In the genomic region with DNA sequence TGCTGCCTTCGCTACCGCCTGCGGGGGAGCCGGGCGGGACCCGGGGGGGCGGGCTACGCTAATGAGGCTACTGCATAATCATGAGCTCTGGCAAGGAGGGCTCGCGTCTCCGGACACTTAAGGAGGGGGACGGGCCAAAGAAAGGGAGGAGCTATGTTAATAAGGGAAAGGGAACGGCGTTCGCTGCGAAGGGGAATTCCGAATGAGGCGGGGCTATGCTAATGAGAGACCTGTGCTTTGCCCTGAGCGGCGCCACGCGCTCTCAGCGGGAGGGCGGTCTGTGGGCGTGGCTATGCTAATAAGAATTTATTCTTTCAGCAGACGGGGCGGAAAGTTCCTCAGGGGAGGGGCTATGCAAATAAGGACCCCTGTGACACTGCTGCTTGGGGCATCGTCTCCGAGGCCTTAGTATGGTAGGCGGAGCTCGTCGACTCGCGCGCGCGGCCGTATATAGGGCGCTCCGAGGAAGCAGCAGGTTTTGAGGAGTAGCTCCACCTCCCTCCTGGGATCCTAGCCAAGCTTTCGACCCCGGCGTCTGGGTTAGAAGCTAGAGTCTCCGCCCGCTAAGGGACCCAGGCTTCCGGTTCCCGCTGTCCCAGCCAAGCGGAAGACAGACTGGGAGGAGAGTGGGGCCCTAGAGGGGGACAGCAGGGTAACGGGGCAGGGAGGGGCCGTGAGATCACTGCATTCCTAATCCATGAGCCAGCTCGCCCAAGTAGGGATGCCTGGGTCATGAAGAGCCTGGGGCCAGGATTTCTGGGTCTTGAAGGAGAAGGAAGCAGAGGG, we compare ENCODE assay signal across 1 cellular context.
A peak's percentile ranks its signal among the peaks of the same experiment; 100 is the strongest.
TF ChIP-seq lines count a peak whose summit lies in the region.

A gene (minus strand): TSS at position 31 of the 786 bp plus-strand sequence. CDS start 45 bp downstream, outside the sequence.

TF ChIP-seq in K562, 482 proteins besides CTCF, POLR2A, EP300 and RAD21 (continued from another document and continues in another):
- TF ChIP-seq, protein P1, sequence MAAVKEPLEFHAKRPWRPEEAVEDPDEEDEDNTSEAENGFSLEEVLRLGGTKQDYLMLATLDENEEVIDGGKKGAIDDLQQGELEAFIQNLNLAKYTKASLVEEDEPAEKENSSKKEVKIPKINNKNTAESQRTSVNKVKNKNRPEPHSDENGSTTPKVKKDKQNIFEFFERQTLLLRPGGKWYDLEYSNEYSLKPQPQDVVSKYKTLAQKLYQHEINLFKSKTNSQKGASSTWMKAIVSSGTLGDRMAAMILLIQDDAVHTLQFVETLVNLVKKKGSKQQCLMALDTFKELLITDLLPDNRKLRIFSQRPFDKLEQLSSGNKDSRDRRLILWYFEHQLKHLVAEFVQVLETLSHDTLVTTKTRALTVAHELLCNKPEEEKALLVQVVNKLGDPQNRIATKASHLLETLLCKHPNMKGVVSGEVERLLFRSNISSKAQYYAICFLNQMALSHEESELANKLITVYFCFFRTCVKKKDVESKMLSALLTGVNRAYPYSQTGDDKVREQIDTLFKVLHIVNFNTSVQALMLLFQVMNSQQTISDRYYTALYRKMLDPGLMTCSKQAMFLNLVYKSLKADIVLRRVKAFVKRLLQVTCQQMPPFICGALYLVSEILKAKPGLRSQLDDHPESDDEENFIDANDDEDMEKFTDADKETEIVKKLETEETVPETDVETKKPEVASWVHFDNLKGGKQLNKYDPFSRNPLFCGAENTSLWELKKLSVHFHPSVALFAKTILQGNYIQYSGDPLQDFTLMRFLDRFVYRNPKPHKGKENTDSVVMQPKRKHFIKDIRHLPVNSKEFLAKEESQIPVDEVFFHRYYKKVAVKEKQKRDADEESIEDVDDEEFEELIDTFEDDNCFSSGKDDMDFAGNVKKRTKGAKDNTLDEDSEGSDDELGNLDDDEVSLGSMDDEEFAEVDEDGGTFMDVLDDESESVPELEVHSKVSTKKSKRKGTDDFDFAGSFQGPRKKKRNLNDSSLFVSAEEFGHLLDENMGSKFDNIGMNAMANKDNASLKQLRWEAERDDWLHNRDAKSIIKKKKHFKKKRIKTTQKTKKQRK (IDR thresholded peaks at IDR 0.05; ENCODE audit: borderline replicate concordance, low read depth, low read length): no peak
- TF ChIP-seq, protein P2, sequence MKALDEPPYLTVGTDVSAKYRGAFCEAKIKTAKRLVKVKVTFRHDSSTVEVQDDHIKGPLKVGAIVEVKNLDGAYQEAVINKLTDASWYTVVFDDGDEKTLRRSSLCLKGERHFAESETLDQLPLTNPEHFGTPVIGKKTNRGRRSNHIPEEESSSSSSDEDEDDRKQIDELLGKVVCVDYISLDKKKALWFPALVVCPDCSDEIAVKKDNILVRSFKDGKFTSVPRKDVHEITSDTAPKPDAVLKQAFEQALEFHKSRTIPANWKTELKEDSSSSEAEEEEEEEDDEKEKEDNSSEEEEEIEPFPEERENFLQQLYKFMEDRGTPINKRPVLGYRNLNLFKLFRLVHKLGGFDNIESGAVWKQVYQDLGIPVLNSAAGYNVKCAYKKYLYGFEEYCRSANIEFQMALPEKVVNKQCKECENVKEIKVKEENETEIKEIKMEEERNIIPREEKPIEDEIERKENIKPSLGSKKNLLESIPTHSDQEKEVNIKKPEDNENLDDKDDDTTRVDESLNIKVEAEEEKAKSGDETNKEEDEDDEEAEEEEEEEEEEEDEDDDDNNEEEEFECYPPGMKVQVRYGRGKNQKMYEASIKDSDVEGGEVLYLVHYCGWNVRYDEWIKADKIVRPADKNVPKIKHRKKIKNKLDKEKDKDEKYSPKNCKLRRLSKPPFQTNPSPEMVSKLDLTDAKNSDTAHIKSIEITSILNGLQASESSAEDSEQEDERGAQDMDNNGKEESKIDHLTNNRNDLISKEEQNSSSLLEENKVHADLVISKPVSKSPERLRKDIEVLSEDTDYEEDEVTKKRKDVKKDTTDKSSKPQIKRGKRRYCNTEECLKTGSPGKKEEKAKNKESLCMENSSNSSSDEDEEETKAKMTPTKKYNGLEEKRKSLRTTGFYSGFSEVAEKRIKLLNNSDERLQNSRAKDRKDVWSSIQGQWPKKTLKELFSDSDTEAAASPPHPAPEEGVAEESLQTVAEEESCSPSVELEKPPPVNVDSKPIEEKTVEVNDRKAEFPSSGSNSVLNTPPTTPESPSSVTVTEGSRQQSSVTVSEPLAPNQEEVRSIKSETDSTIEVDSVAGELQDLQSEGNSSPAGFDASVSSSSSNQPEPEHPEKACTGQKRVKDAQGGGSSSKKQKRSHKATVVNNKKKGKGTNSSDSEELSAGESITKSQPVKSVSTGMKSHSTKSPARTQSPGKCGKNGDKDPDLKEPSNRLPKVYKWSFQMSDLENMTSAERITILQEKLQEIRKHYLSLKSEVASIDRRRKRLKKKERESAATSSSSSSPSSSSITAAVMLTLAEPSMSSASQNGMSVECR (CRISPR knock-in tag; IDR thresholded peaks at IDR 0.05): no peak; the same call in 1 of the 2 replicates
- peak; percentile 26; the same call in 1 of the 2 replicates for TF ChIP-seq SPI1 (IDR thresholded peaks at IDR 0.05; ENCODE audit: borderline replicate concordance, low read depth, low read length)
- no peak; the same call in 1 of the 2 replicates for TF ChIP-seq NCOA1 (IDR thresholded peaks at IDR 0.05; ENCODE audit: low read depth)
- peak; percentile 39 for TF ChIP-seq POLR2H (tag; IDR thresholded peaks at IDR 0.05; ENCODE audit: low read depth)
- TF ChIP-seq, protein P3, sequence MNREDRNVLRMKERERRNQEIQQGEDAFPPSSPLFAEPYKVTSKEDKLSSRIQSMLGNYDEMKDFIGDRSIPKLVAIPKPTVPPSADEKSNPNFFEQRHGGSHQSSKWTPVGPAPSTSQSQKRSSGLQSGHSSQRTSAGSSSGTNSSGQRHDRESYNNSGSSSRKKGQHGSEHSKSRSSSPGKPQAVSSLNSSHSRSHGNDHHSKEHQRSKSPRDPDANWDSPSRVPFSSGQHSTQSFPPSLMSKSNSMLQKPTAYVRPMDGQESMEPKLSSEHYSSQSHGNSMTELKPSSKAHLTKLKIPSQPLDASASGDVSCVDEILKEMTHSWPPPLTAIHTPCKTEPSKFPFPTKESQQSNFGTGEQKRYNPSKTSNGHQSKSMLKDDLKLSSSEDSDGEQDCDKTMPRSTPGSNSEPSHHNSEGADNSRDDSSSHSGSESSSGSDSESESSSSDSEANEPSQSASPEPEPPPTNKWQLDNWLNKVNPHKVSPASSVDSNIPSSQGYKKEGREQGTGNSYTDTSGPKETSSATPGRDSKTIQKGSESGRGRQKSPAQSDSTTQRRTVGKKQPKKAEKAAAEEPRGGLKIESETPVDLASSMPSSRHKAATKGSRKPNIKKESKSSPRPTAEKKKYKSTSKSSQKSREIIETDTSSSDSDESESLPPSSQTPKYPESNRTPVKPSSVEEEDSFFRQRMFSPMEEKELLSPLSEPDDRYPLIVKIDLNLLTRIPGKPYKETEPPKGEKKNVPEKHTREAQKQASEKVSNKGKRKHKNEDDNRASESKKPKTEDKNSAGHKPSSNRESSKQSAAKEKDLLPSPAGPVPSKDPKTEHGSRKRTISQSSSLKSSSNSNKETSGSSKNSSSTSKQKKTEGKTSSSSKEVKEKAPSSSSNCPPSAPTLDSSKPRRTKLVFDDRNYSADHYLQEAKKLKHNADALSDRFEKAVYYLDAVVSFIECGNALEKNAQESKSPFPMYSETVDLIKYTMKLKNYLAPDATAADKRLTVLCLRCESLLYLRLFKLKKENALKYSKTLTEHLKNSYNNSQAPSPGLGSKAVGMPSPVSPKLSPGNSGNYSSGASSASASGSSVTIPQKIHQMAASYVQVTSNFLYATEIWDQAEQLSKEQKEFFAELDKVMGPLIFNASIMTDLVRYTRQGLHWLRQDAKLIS (CRISPR knock-in tag; IDR thresholded peaks at IDR 0.05): peak; percentile 81; the same call in 1 of the 2 replicates
- TF ChIP-seq ZBTB1 (CRISPR knock-in tag; IDR thresholded peaks at IDR 0.05; ENCODE audit: borderline replicate concordance, low read depth): no peak
- TF ChIP-seq SMAD3 (CRISPR knock-in tag; conservative IDR thresholded peaks at IDR 0.05): no peak
- TF ChIP-seq E2F3 (CRISPR knock-in tag; IDR thresholded peaks at IDR 0.05): no peak
- TF ChIP-seq HEY1 (CRISPR knock-in tag; IDR thresholded peaks at IDR 0.05; ENCODE audit: borderline replicate concordance): no peak
- TF ChIP-seq, protein P4, sequence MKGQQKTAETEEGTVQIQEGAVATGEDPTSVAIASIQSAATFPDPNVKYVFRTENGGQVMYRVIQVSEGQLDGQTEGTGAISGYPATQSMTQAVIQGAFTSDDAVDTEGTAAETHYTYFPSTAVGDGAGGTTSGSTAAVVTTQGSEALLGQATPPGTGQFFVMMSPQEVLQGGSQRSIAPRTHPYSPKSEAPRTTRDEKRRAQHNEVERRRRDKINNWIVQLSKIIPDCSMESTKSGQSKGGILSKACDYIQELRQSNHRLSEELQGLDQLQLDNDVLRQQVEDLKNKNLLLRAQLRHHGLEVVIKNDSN (CRISPR knock-in tag; IDR thresholded peaks at IDR 0.05): peak; percentile 40; the same call in 1 of the 2 replicates
- TF ChIP-seq MCM7 (IDR thresholded peaks at IDR 0.05): no peak
- TF ChIP-seq ZNF311 (CRISPR knock-in tag; IDR thresholded peaks at IDR 0.05): no peak
- no peak for TF ChIP-seq ZC3H11A (IDR thresholded peaks at IDR 0.05; ENCODE audit: low read depth, low read length)
- no peak for TF ChIP-seq PCBP1 (IDR thresholded peaks at IDR 0.05; ENCODE audit: low read depth, low read length, poor library complexity, severe bottlenecking)
- TF ChIP-seq, protein P5, sequence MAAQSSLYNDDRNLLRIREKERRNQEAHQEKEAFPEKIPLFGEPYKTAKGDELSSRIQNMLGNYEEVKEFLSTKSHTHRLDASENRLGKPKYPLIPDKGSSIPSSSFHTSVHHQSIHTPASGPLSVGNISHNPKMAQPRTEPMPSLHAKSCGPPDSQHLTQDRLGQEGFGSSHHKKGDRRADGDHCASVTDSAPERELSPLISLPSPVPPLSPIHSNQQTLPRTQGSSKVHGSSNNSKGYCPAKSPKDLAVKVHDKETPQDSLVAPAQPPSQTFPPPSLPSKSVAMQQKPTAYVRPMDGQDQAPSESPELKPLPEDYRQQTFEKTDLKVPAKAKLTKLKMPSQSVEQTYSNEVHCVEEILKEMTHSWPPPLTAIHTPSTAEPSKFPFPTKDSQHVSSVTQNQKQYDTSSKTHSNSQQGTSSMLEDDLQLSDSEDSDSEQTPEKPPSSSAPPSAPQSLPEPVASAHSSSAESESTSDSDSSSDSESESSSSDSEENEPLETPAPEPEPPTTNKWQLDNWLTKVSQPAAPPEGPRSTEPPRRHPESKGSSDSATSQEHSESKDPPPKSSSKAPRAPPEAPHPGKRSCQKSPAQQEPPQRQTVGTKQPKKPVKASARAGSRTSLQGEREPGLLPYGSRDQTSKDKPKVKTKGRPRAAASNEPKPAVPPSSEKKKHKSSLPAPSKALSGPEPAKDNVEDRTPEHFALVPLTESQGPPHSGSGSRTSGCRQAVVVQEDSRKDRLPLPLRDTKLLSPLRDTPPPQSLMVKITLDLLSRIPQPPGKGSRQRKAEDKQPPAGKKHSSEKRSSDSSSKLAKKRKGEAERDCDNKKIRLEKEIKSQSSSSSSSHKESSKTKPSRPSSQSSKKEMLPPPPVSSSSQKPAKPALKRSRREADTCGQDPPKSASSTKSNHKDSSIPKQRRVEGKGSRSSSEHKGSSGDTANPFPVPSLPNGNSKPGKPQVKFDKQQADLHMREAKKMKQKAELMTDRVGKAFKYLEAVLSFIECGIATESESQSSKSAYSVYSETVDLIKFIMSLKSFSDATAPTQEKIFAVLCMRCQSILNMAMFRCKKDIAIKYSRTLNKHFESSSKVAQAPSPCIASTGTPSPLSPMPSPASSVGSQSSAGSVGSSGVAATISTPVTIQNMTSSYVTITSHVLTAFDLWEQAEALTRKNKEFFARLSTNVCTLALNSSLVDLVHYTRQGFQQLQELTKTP (IDR thresholded peaks at IDR 0.05; ENCODE audit: low read depth in 1 of 2, partially characterized antibody in 2 of 2): peak in 1 of 2 experiments; percentile 84
- no peak for TF ChIP-seq BACH1 (tag; IDR thresholded peaks at IDR 0.05)
- TF ChIP-seq LEF1 (IDR thresholded peaks at IDR 0.05): peak; percentile 90
- TF ChIP-seq, protein P6, sequence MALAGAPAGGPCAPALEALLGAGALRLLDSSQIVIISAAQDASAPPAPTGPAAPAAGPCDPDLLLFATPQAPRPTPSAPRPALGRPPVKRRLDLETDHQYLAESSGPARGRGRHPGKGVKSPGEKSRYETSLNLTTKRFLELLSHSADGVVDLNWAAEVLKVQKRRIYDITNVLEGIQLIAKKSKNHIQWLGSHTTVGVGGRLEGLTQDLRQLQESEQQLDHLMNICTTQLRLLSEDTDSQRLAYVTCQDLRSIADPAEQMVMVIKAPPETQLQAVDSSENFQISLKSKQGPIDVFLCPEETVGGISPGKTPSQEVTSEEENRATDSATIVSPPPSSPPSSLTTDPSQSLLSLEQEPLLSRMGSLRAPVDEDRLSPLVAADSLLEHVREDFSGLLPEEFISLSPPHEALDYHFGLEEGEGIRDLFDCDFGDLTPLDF (CRISPR knock-in tag; IDR thresholded peaks at IDR 0.05): peak; percentile 63; the same call in 1 of the 2 replicates
- TF ChIP-seq, protein P7, sequence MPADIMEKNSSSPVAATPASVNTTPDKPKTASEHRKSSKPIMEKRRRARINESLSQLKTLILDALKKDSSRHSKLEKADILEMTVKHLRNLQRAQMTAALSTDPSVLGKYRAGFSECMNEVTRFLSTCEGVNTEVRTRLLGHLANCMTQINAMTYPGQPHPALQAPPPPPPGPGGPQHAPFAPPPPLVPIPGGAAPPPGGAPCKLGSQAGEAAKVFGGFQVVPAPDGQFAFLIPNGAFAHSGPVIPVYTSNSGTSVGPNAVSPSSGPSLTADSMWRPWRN (IDR thresholded peaks at IDR 0.05; ENCODE audit: low read depth): peak; percentile 59; the same call in 1 of the 2 replicates
- TF ChIP-seq BCOR (IDR thresholded peaks at IDR 0.05): peak; percentile 46; the same call in 1 of the 2 replicates
- TF ChIP-seq, protein P8, sequence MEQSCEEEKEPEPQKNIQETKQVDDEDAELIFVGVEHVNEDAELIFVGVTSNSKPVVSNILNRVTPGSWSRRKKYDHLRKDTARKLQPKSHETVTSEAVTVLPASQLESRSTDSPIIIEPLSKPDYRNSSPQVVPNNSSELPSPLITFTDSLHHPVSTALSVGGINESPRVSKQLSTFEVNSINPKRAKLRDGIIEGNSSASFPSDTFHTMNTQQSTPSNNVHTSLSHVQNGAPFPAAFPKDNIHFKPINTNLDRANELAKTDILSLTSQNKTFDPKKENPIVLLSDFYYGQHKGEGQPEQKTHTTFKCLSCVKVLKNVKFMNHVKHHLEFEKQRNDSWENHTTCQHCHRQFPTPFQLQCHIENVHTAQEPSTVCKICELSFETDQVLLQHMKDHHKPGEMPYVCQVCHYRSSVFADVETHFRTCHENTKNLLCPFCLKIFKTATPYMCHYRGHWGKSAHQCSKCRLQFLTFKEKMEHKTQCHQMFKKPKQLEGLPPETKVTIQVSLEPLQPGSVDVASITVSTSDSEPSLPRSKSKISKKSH (CRISPR knock-in tag; IDR thresholded peaks at IDR 0.05): no peak
- TF ChIP-seq ERF (CRISPR knock-in tag; IDR thresholded peaks at IDR 0.05): no peak
- no peak for TF ChIP-seq HIVEP1 (CRISPR knock-in tag; IDR thresholded peaks at IDR 0.05)
- no peak for TF ChIP-seq PURB (CRISPR knock-in tag; IDR thresholded peaks at IDR 0.05; ENCODE audit: low read depth)
- TF ChIP-seq, protein P9, sequence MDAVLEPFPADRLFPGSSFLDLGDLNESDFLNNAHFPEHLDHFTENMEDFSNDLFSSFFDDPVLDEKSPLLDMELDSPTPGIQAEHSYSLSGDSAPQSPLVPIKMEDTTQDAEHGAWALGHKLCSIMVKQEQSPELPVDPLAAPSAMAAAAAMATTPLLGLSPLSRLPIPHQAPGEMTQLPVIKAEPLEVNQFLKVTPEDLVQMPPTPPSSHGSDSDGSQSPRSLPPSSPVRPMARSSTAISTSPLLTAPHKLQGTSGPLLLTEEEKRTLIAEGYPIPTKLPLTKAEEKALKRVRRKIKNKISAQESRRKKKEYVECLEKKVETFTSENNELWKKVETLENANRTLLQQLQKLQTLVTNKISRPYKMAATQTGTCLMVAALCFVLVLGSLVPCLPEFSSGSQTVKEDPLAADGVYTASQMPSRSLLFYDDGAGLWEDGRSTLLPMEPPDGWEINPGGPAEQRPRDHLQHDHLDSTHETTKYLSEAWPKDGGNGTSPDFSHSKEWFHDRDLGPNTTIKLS (IDR thresholded peaks at IDR 0.05; ENCODE audit: borderline replicate concordance, low read depth): no peak; the same call in 1 of the 2 replicates
- peak; percentile 92 for TF ChIP-seq FOSL1 (tag; conservative IDR thresholded peaks at IDR 0.05)
- peak; percentile 89 for TF ChIP-seq SUPT5H (IDR thresholded peaks at IDR 0.05)
- peak; percentile 85 for TF ChIP-seq TEAD2 (tag; IDR thresholded peaks at IDR 0.05)
